1 cellular context compared by ENCODE assay signal in the genomic region with DNA sequence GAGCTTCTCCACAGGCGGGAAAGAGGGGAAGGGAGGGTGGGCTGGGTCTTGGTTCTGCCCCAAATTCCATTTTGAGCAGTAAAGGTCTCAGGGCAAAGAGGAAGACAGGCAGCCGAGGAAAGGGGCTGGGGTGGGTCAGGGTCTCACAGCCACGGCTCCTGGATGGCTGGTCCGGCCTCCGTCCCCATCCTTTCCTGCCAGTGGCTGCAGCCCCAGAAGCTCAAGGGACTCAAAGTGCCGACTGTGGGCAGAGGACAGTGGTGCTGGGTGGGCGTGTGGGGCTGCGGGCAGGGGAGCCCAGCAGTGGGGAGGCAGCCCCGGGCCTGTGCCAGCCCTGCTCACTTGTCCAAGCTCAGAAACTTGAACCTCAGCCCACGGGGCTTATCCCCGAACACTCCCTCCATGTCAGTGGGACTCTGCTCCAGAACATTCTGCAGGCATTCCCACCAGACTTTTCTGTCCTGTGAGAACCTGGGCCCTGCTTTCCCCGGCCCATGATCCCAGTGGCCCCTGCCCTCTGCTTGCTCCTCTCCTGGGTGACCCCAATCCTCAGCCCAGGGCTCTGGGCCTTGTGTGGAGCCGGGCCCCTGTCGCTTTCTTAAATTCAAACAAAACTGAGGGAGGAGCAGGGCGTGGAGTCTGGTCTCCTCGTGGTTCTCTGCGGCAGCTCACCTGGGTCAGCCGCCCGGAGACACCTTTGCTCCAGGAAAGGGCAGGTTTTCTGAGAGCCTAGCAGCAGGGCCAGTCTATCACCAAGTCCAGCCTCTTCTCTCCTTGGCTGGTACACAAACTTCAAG.
TF ChIP-seq lines count a peak whose summit lies in the region.

No MANE protein-coding gene starts in this region.

TF ChIP-seq in H1, 55 proteins besides CTCF, POLR2A, EP300 and RAD21 (continued from another document):
- TF ChIP-seq SP2 (IDR thresholded peaks at IDR 0.05; ENCODE audit: low read length) (no peak), TBP (IDR thresholded peaks at IDR 0.05; ENCODE audit: low read depth, low read length) (no peak), GTF2F1 (IDR thresholded peaks at IDR 0.05; ENCODE audit: borderline replicate concordance, low read depth, low read length) (no peak), NANOG (IDR thresholded peaks at IDR 0.05; ENCODE audit: insufficient read depth, low read depth, low read length, poor library complexity, severe bottlenecking) (no peak), SIN3A (conservative IDR thresholded peaks at IDR 0.05 in 1 of 2, IDR thresholded peaks at IDR 0.05 in 1 of 2; ENCODE audit: low read depth in 1 of 2, low read length in 2 of 2) (no peak), SRF (IDR thresholded peaks at IDR 0.05; ENCODE audit: low read depth, low read length) (no peak), YY1 (IDR thresholded peaks at IDR 0.05; ENCODE audit: low read depth, low read length) (no peak), RXRA (IDR thresholded peaks at IDR 0.05; ENCODE audit: insufficient read depth, low read depth, low read length) (no peak), MAFK (IDR thresholded peaks at IDR 0.05; ENCODE audit: low read depth, low read length) (no peak), CBX8 (IDR thresholded peaks at IDR 0.05; ENCODE audit: borderline replicate concordance, low read depth, low read length) (no peak), CEBPB (IDR thresholded peaks at IDR 0.05; ENCODE audit: low read depth, low read length) (no peak), SIX5 (IDR thresholded peaks at IDR 0.05; ENCODE audit: low read depth, low read length) (no peak), USF2 (IDR thresholded peaks at IDR 0.05; ENCODE audit: low read length) (no peak)
